ENCODE assay signal across 17 cellular contexts in the genomic region with DNA sequence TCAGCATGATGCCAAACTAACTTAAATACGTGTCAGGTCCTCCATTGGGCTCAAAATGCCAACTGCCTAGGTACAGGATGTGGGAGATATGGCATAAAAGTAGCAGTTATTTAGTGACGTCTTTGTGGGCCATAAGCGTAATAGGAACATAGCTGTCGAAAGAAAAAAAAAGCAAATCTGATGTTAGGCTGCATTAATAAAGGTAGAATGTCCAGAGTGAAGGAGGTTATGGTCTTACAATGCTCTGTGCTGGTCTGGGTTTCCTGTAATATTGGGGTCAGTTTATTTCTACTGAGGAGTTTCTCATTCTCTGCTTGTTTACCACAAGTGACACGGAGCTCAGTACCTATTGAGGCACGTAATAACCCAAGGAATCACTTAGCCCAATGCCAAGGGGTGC. TPM values are rescaled to one million over a fixed set of nuclear protein-coding genes. Genes with fewer than 3 reads are reported as not detected.
DNase-seq lines count a peak whose midpoint lies in the region; ATAC-seq and TF ChIP-seq lines count a peak whose summit lies in the region.
"Had no signal": no experiment of that assay in that cellular context is flagged by ENCODE, and none has a peak within 500 bp of the region (broad histone marks: within the 10 kb centered on the region; RNA-seq: fewer than 3 reads in every experiment).

No MANE protein-coding gene starts in this region.

- H3K4me3 ChIP-seq in BLaER1 (no peak overlapping the region), osteoblast (ENCODE audit: insufficient read depth, low read length) (no peak overlapping the region), tibial artery (no peak overlapping the region), stomach (no peak overlapping the region)
- H3K4me3 ChIP-seq in Jurkat, Clone E6-1 (ENCODE audit: low read length): no peak overlapping the region
- H3K4me3 ChIP-seq: GM12878, HAP-1 had no signal

- TF ChIP-seq EP300 in stomach (IDR thresholded peaks at IDR 0.05): no peak

- H3K4me2 ChIP-seq in BLaER1 (peak overlapping the region; percentile 57), osteoblast (ENCODE audit: insufficient read depth, low read length) (no peak overlapping the region)

- H3K27ac ChIP-seq in BLaER1 (no peak overlapping the region), osteoblast (ENCODE audit: low read depth, low read length) (no peak overlapping the region), tibial artery (peak overlapping the region; percentile 93 to 100), stomach (no peak overlapping the region)

- intact Hi-C loops in tibial artery (cut with DNase I; ENCODE audit: low total_unique reads): no loop called here
- intact Hi-C loops in stomach (cut with DNase I; ENCODE audit: low total_unique reads): no loop called here

- no peaks in the 10 kb centered on the region for H3K36me3 Mint-ChIP-seq in activated T-cell treated with anti-CD3 and anti-CD28 coated beads, Interleukin-2, amount 50 U/mL, for 72 hours (ENCODE audit: insufficient read depth in 2 of 2)

- no peaks in the 10 kb centered on the region for H3K27me3 Mint-ChIP-seq in activated T-cell treated with anti-CD3 and anti-CD28 coated beads, Interleukin-2, amount 50 U/mL, for 72 hours (ENCODE audit: low read depth)

- peak; percentile 25 for DNase-seq in Jurkat, Clone E6-1 (ENCODE audit: low read depth, low spot score)
- DNase-seq in osteoblast (ENCODE audit: insufficient read length, low spot score, missing footprints) (peak; percentile 54), tibial artery (no peak), stomach (no peak), AG08396 (ENCODE audit: low spot score) (no peak)
- DNase-seq in activated T-cell treated with anti-CD3 and anti-CD28 coated beads, Interleukin-2, amount 50 U/mL, for 72 hours: no peak
- DNase-seq: AML-193; C1 segment of cervical spinal cord; Calu3; CD4-positive, alpha-beta T cell; DMS 273 treated with DMSO at 0.1 percent for 48 hours; DMS79 had no signal

- H4K20me1 ChIP-seq in BLaER1 (no peaks in the 10 kb centered on the region), osteoblast (ENCODE audit: insufficient read depth, low read length) (no peaks in the 10 kb centered on the region)

- no peak overlapping the region for H3K9ac ChIP-seq in BLaER1

- no peak overlapping the region for H3K4me3 Mint-ChIP-seq in activated T-cell treated with anti-CD3 and anti-CD28 coated beads, Interleukin-2, amount 50 U/mL, for 72 hours
- H3K4me3 Mint-ChIP-seq: CD4-positive, alpha-beta T cell had no signal

- H3K4me1 ChIP-seq in BLaER1: peaks cover 94% of the 10 kb centered on the region
- no peaks in the 10 kb centered on the region for H3K4me1 ChIP-seq in osteoblast (ENCODE audit: insufficient read depth, low read length)
- peaks cover 0 to 94% (median 45%) of the 10 kb centered on the region in 4 donors for H3K4me1 ChIP-seq in tibial artery
- peaks cover 27 to 53% (median 40%) of the 10 kb centered on the region in 4 donors for H3K4me1 ChIP-seq in stomach

- no peak for TF ChIP-seq POLR2A in stomach (IDR thresholded peaks at IDR 0.05)

- H3K9me3 ChIP-seq in BLaER1 (no peaks in the 10 kb centered on the region), osteoblast (ENCODE audit: low read depth, low read length) (no peaks in the 10 kb centered on the region), tibial artery (no peaks in the 10 kb centered on the region), stomach (no peaks in the 10 kb centered on the region)
- H3K9me3 ChIP-seq: HAP-1 had no signal

- no peaks in the 10 kb centered on the region for H3K79me2 ChIP-seq in osteoblast (ENCODE audit: insufficient read depth, low read length)

- H3K9me3 Mint-ChIP-seq in activated T-cell treated with anti-CD3 and anti-CD28 coated beads, Interleukin-2, amount 50 U/mL, for 72 hours: no peaks in the 10 kb centered on the region
- H3K9me3 Mint-ChIP-seq: CD4-positive, alpha-beta T cell had no signal

- WGBS in stomach, 5 donors: 81 to 89% (median 88%) methylated on average over 6 of the region's 6 CpGs

- H3K27me3 ChIP-seq in BLaER1 (no peaks in the 10 kb centered on the region), osteoblast (ENCODE audit: insufficient read depth, low read length) (peaks cover 2% of the 10 kb centered on the region), tibial artery (no peaks in the 10 kb centered on the region), stomach (no peaks in the 10 kb centered on the region)

- H3K27ac Mint-ChIP-seq in activated T-cell treated with anti-CD3 and anti-CD28 coated beads, Interleukin-2, amount 50 U/mL, for 72 hours: no peak overlapping the region
- H3K27ac Mint-ChIP-seq: CD4-positive, alpha-beta T cell had no signal

- no peak for TF ChIP-seq CTCF in osteoblast (IDR thresholded peaks at IDR 0.05; ENCODE audit: extremely low read depth, low read depth, low read length)
- no peak for TF ChIP-seq CTCF in tibial artery (IDR thresholded peaks at IDR 0.05)
- TF ChIP-seq CTCF in stomach (IDR thresholded peaks at IDR 0.05): no peak

- no peaks in the 10 kb centered on the region for H3K4me1 Mint-ChIP-seq in activated T-cell treated with anti-CD3 and anti-CD28 coated beads, Interleukin-2, amount 50 U/mL, for 72 hours (ENCODE audit: low read depth)

- no peak for ATAC-seq in activated T-cell treated with anti-CD3 and anti-CD28 coated beads, Interleukin-2, amount 50 U/mL, for 72 hours (replicated peaks in 1 of 2)
- ATAC-seq: GM12878, HepG2 had no signal

- no peaks in the 10 kb centered on the region for H3K36me3 ChIP-seq in BLaER1
- H3K36me3 ChIP-seq in osteoblast (ENCODE audit: insufficient read depth, low read length): no peaks in the 10 kb centered on the region
- no peaks in the 10 kb centered on the region for H3K36me3 ChIP-seq in tibial artery
- no peaks in the 10 kb centered on the region for H3K36me3 ChIP-seq in stomach
- H3K36me3 ChIP-seq: HAP-1 had no signal

- H2AFZ ChIP-seq in osteoblast (ENCODE audit: low read length): no peak overlapping the region

RNA-seq across cellular contexts. Expression of gene SYNPO, which starts 33.4 kb away (rescaled TPM):
- 1.7 TPM for polyA plus RNA-seq in Jurkat, Clone E6-1 (2012; ENCODE audit: insufficient read depth, insufficient read length)
- total RNA-seq in osteoblast: 2.7 and 4.0 TPM in 2 replicates
- total RNA-seq in stomach: 10 to 100 TPM in 3 of 5 donors, 1 to 10 TPM in 2; 3.7 to 52.7 (median 20.1) TPM
- polyA plus RNA-seq in stomach: 10 to 100 TPM; 12.6 to 42.3 (median 23.2) TPM
- total RNA-seq in activated T-cell treated with anti-CD3 and anti-CD28 coated beads, Interleukin-2, amount 50 U/mL, for 72 hours: under 1 TPM; 0.30 to 0.36 TPM

RNA-seq across cellular contexts. Expression of gene MYOZ3, which starts 53.9 kb away (rescaled TPM):
- polyA plus RNA-seq in Jurkat, Clone E6-1 (2012; ENCODE audit: insufficient read depth, insufficient read length): 3.3 TPM
- total RNA-seq in osteoblast (under 0.01 TPM in 1 of 2 replicates, not detected in the other), stomach (under 1 TPM in 1 of 5 donors, not detected in 4; 0.55 TPM)
- polyA plus RNA-seq in stomach: 1 to 10 TPM in 1 of 3 donors, under 1 TPM in 2; 0.23 to 1.8 (median 0.50) TPM
- under 1 TPM in 1 of 2 donors, not detected in 1; 0.16 TPM for total RNA-seq in activated T-cell treated with anti-CD3 and anti-CD28 coated beads, Interleukin-2, amount 50 U/mL, for 72 hours
- total RNA-seq: Calu3; CD4-positive, alpha-beta T cell; G401; HepG2 had no signal

Comparison
In these comparisons a context has a peak if more than half of its experiments do, and no peak if none do; other contexts are left out.
1. H3K27ac ChIP-seq: peak in tibial artery (2 of 2); none in BLaER1 (single experiment), osteoblast (single experiment) and stomach (0 of 5).
2. DNase-seq: peak in Jurkat, Clone E6-1 (single experiment) and osteoblast (single experiment); none in tibial artery (0 of 2), stomach (single experiment), activated T-cell treated with anti-CD3 and anti-CD28 coated beads, Interleukin-2, amount 50 U/mL, for 72 hours (0 of 2) and AG08396 (single experiment).